In the genomic region with DNA sequence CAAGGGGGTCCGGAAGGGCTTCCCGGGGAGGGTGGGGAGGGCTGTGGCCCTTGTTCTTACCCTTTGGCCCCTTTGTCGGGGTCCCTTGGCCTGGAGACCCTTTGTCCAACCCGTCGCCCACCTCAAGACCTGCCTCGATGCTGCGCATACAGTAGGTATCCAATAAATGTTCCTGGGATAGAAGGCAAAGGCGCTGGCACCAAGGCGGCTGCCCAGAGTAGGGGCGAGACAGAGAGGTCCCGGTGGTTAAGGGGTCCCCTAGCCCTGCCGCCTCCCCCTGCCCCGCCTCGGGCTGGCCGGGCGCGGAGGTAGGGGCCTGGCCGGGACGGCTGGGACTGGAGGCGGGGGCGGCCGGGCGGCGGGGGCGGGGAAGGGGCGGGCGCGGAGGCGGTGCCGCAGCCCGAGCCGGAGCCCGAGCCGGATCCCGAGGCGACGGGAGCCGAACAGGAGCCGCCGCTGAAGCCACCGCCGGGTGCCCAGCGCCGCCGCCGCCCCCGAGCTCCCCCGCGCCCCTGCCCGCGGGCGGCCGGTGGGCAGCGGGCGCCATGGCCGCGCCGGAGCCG, we compare ENCODE assay signal across 8 cellular contexts. TPM values are rescaled to one million over a fixed set of nuclear protein-coding genes. Genes with fewer than 3 reads are reported as not detected.
DNase-seq lines count a peak whose midpoint lies in the region; ATAC-seq, FAIRE-seq and TF ChIP-seq lines count a peak whose summit lies in the region.

A gene (plus strand): TSS at position 442 of the 563 bp plus-strand sequence. CDS start 104 bp downstream, at position 546.

- no peaks in the 10 kb centered on the region for H3K27me3 Mint-ChIP-seq in Caco-2 (ENCODE audit: insufficient read depth, unreplicated experiment)

- ATAC-seq in GM12878 = no peak
- ATAC-seq in GM21390 (IDR thresholded peaks at IDR 0.05; ENCODE audit: unreplicated experiment) = no peak
- ATAC-seq in HG02852 (IDR thresholded peaks at IDR 0.05; ENCODE audit: unreplicated experiment) = no peak

- TF ChIP-seq CTCF in Caco-2 (IDR thresholded peaks at IDR 0.05; ENCODE audit: insufficient read depth in 1 of 2, low read depth in 1 of 2, low read length in 1 of 2, severe bottlenecking in 1 of 2, unreplicated experiment in 1 of 2) (no peak), GM12878 (IDR thresholded peaks at IDR 0.05 in 2 of 3, conservative IDR thresholded peaks at IDR 0.05 in 1 of 3; ENCODE audit: control insufficient read depth in 2 of 3, extremely low read depth in 1 of 3, insufficient read depth in 1 of 3, low read depth in 3 of 3, low read length in 3 of 3) (no peak)

- H3K4me1 Mint-ChIP-seq in Caco-2 (ENCODE audit: low read depth, unreplicated experiment) = peaks cover 18% of the 10 kb centered on the region

- in situ Hi-C loops in GM12878 (cut with MboI) = no loop called here

- no peak within 1 kb of the TSS for H3K27ac ChIP-seq in GM12878 (ENCODE audit: control insufficient read depth, insufficient read depth)
- H3K27ac ChIP-seq in skin epidermis = peak within 1 kb of the TSS in 16 of 21 experiments; percentile 17 to 79 (median 65)

- RAD21 ChIA-PET in GM12878 (lab: Charles Lee; ENCODE audit: unreplicated experiment) = no interaction called here

- DNase-seq in Caco-2 (peak in 1 of 2 experiments; percentile 50), M059J (ENCODE audit: low read depth) (no peak), GM12878 (ENCODE audit: low read depth, low spot score) (no peak), GDM1 (lab: John Stamatoyannopoulos, UW) (no peak)

- FAIRE-seq in GM12878 (lab: Jason Lieb, UNC) = no peak

- no peak for TF ChIP-seq RAD21 in GM12878 (IDR thresholded peaks at IDR 0.05; ENCODE audit: insufficient read depth, low read depth, low read length)

- no peaks in the 10 kb centered on the region for H3K36me3 Mint-ChIP-seq in Caco-2 (ENCODE audit: insufficient read depth, unreplicated experiment)

- TF ChIP-seq EP300 in GM12878 (IDR thresholded peaks at IDR 0.05; ENCODE audit: borderline replicate concordance in 1 of 2, control insufficient read depth in 1 of 2, low read depth in 2 of 2, low read length in 2 of 2) = no peak

- peak within 1 kb of the TSS; percentile 73 for H3K4me3 Mint-ChIP-seq in Caco-2 (ENCODE audit: unreplicated experiment)

- no peaks in the 10 kb centered on the region for H3K79me2 ChIP-seq in GM12878 (ENCODE audit: control insufficient read depth, insufficient read depth, low read length)

- no peaks in the 10 kb centered on the region for H3K9me3 Mint-ChIP-seq in Caco-2 (ENCODE audit: unreplicated experiment)

- TF ChIP-seq POLR2A in GM12878 (IDR thresholded peaks at IDR 0.05; ENCODE audit: low read depth, low read length) = no peak

- H3K36me3 ChIP-seq in Caco-2 (ENCODE audit: control insufficient read depth, insufficient read depth, low read length) (no peaks in the 10 kb centered on the region), GM12878 (ENCODE audit: control insufficient read depth in 2 of 2, insufficient read depth in 2 of 2, low read length in 1 of 2) (no peaks in the 10 kb centered on the region)

- SMC1A ChIA-PET in GM12878 (lab: Charles Lee; ENCODE audit: uncharacterized antibody, unreplicated experiment) = no interaction called here

- H2AFZ ChIP-seq in GM12878 (ENCODE audit: control insufficient read depth, low read depth, low read length) = no peak within 1 kb of the TSS

- peaks cover 5% of the 10 kb centered on the region; the same call in 1 of the 2 replicates for H4K20me1 ChIP-seq in GM12878 (ENCODE audit: control insufficient read depth, insufficient read depth)

- H3K4me1 ChIP-seq in Caco-2 (peaks cover 17% of the 10 kb centered on the region), GM12878 (ENCODE audit: control insufficient read depth, insufficient read depth, low read length) (peaks cover 7% of the 10 kb centered on the region)

- CTCF ChIA-PET in Caco-2 (lab: Charles Lee) (no interaction called here), GM12878 (lab: Yijun Ruan, JAX) (no interaction called here)

- POLR2A ChIA-PET in Caco-2 (lab: Charles Lee) (interaction anchor here (0.6 kb wide), 1 partner anchor 13 kb away, joined by 6 read pairs; no protein-coding TSS in a partner anchor), GM12878 (lab: Charles Lee) (no interaction called here)

- H3K9me3 ChIP-seq in Caco-2 (no peaks in the 10 kb centered on the region), GM12878 (replicated peaks; ENCODE audit: control insufficient read depth, insufficient read depth, low read length) (no peaks in the 10 kb centered on the region), iPS-18c (ENCODE audit: control insufficient read depth, insufficient read depth, low read length) (no peaks in the 10 kb centered on the region)

- H3K9ac ChIP-seq in GM12878 (ENCODE audit: control insufficient read depth, insufficient read depth, low read length) = no peak within 1 kb of the TSS

- WGBS in GM12878 (ENCODE audit: insufficient coverage, insufficient replicate concordance, low lambda C conversion rate, missing lambda C conversion rate) = 26% methylated on average over 14 of the region's 59 CpGs

- BruUV-seq in Caco-2 (replicated peaks; lab: Mats Ljungman, UMichigan) (no TSS peak), GM12878 (replicated peaks; lab: Mats Ljungman, UMichigan) (no TSS peak)

- H3K4me3 ChIP-seq in Caco-2 (ENCODE audit: low read depth, low read length) (peak within 1 kb of the TSS; percentile 44), GM12878 (no peak within 1 kb of the TSS; the same call in 1 of the 2 replicates), iPS-18c (ENCODE audit: insufficient read depth, low read depth, low read length) (peak within 1 kb of the TSS; percentile 53), skin epidermis (peak within 1 kb of the TSS; percentile 52 to 69 (median 56))

- no peak within 1 kb of the TSS for H3K27ac Mint-ChIP-seq in Caco-2 (ENCODE audit: unreplicated experiment)

- intact Hi-C loops in Caco-2 (cut with micrococcal nuclease; ENCODE audit: unreplicated experiment) = loop anchor here (1.0 kb wide), 1 partner anchor 21 kb away; a partner anchor contains a TSS
- intact Hi-C loops in GM12878 (cut with micrococcal nuclease; ENCODE audit: unreplicated experiment) = no loop called here

- H3K4me2 ChIP-seq in GM12878 (ENCODE audit: control insufficient read depth, insufficient read depth) = peak within 1 kb of the TSS; percentile 9; the same call in 1 of the 2 replicates

- H3K27me3 ChIP-seq in Caco-2 (replicated peaks; ENCODE audit: control insufficient read depth, insufficient read depth, low read length) = no peaks in the 10 kb centered on the region
- peaks cover 11 to 13% of the 10 kb centered on the region in 2 experiments for H3K27me3 ChIP-seq in GM12878 (replicated peaks in 1 of 2; ENCODE audit: control insufficient read depth in 2 of 2, insufficient read depth in 2 of 2, low read length in 1 of 2)

TF ChIP-seq in GM12878, 131 proteins besides CTCF, POLR2A, EP300 and RAD21:
- 0 out of 3 replicates have a peak, but pooled peaks of 1 of the 2 experiments have one; percentile 34 for TF ChIP-seq EGR1 (IDR thresholded peaks at IDR 0.05; ENCODE audit: borderline replicate concordance in 1 of 2, low read depth in 2 of 2, low read length in 2 of 2)
- TF ChIP-seq RFX5 (IDR thresholded peaks at IDR 0.05; ENCODE audit: low read depth, low read length) = no peak
TF ChIP-seq in GM12878: peak in this region for 1.

RNA-seq across cellular contexts. Expression of the gene that starts here (rescaled TPM):
- total RNA-seq in Caco-2 (2022) (21.8 and 26.6 TPM in 2 replicates), GM12878 (2014; rRNA removed) (0.06 TPM in 1 of 2 replicates, not detected in the other), GM12878 (2014; rRNA removed; fragmentation: Illumina TruSeq; extraction: Trizol) (not detected in 2 replicates), GM12878 (2021) (0.31 and 0.51 TPM in 2 replicates)
- 143 and 175 TPM in 2 replicates for total RNA-seq in M059J (2014; rRNA removed; shearing (Covaris generic))
- total RNA-seq in GM12878 (2013; cell fraction: nucleolus; rRNA removed) = 0.71 TPM in 1 of 2 replicates, not detected in the other
- not detected for polyA plus RNA-seq in GM12878 (2011; ENCODE audit: low read depth)
- polyA plus RNA-seq in GM12878 (2011; rRNA removed) (0.05 TPM in 1 of 2 replicates, not detected in the other), GM12878 (2014; fragmentation: Illumina TruSeq; extraction: Trizol) (0.06 TPM in 1 of 2 replicates, not detected in the other), GM12878 (2014; fragmentation: Nextera tagmentation; extraction: Ambion mirVana) (not detected), GM12878 (2014; rRNA removed) (not detected in 2 replicates), GM12878 (2016; fragmentation: Nextera tagmentation; extraction: Ambion mirVana) (under 1 TPM; 0.10 to 0.19 TPM)
- 0.04 and 0.15 TPM in 2 replicates for polyA plus RNA-seq in GM12878 (2011; cell fraction: cytosol; rRNA removed)
- 0.78 and 0.98 TPM in 2 replicates for polyA plus RNA-seq in GM12878 (2011; cell fraction: nucleus; rRNA removed)
- polyA plus RNA-seq in GM12878 (2012) = 0.15 and 0.42 TPM in 2 replicates
- polyA minus RNA-seq in GM12878 (2011; rRNA and poly(A)+ RNA removed) = not detected in 2 replicates
- polyA minus RNA-seq in GM12878 (2011; cell fraction: cytosol; rRNA and poly(A)+ RNA removed) = 0.62 TPM in 1 of 2 replicates, not detected in the other
- polyA minus RNA-seq in GM12878 (2011; cell fraction: nucleus; rRNA and poly(A)+ RNA removed) = not detected in 2 replicates

Comparison
In these comparisons a context has a peak if more than half of its experiments do, and no peak if none do; other contexts are left out.
1. RNA of the gene that starts here (total RNA-seq): 143 to 175 TPM in M059J and 21.8 to 26.6 TPM in Caco-2; 0.06 to 0.71 TPM in GM12878; every median in the first group is over 10 times any median in the second.